Comparison of ENCODE assay signal across 18 cellular contexts in genomic region chr9:5112109-5112592, GRCh38.
DNase-seq lines count a peak whose midpoint lies in the region; ATAC-seq and TF ChIP-seq lines count a peak whose summit lies in the region.
"Had no signal": no experiment of that assay in that cellular context is flagged by ENCODE, and none has a peak within 500 bp of the region (broad histone marks: within the 10 kb centered on the region; RNA-seq: fewer than 3 reads in every experiment).

No MANE protein-coding gene starts in this region.

- peaks cover 6% of the 10 kb centered on the region for H3K9me3 ChIP-seq in left ventricle myocardium inferior (replicated peaks)
- H3K9me3 ChIP-seq in lung (ENCODE audit: control insufficient read depth in 2 of 2, insufficient read depth in 1 of 2, low read length in 1 of 2): peaks cover 0 to 26% of the 10 kb centered on the region in 2 donors
- no peaks in the 10 kb centered on the region for H3K9me3 ChIP-seq in upper lobe of right lung

- H3K4me3 ChIP-seq in left ventricle myocardium inferior (no peak overlapping the region), lung (no peak overlapping the region), upper lobe of right lung (no peak overlapping the region)
- H3K4me3 ChIP-seq: GM23338, SK-N-MC had no signal

- H3K4me1 ChIP-seq in left ventricle myocardium inferior (no peaks in the 10 kb centered on the region), lung (ENCODE audit: control insufficient read depth in 2 of 2, insufficient read depth in 2 of 2, low read length in 2 of 2) (no peaks in the 10 kb centered on the region), upper lobe of right lung (no peaks in the 10 kb centered on the region)

- ATAC-seq in left ventricle myocardium superior: peak; percentile 14
- peak; percentile 34 for ATAC-seq in lung (ENCODE audit: insufficient read depth, low FRiP score)
- peak; percentile 23 for ATAC-seq in upper lobe of right lung
- ATAC-seq: GM23338, HCT116 had no signal

- H3K27me3 ChIP-seq in left ventricle myocardium inferior (ENCODE audit: low read depth) (no peaks in the 10 kb centered on the region), lung (ENCODE audit: control insufficient read depth, insufficient read depth) (no peaks in the 10 kb centered on the region), upper lobe of right lung (no peaks in the 10 kb centered on the region)

- DNase-seq in left ventricle myocardium superior (no peak), left ventricle myocardium inferior (no peak), GM13977 (ENCODE audit: low spot score) (peak; percentile 16), lung (ENCODE audit: low spot score) (no peak), upper lobe of right lung (peak; percentile 53), NCI-H1930 (lab: John Stamatoyannopoulos, UW) (no peak), NCI-H187 treated with DMSO at 0.1 percent for 48 hours (lab: John Stamatoyannopoulos, UW) (no peak)
- DNase-seq: C1 segment of cervical spinal cord, DMS79, NCI-H1105, NCI-H1694, NCI-H2107, NCI-H510A, NCI-H748 treated with DMSO at 0.1 percent for 48 hours, SHP77 had no signal

- TF ChIP-seq CTCF in left ventricle myocardium inferior (IDR thresholded peaks at IDR 0.05; ENCODE audit: borderline replicate concordance) (no peak), GM13977 (IDR thresholded peaks at IDR 0.05; ENCODE audit: extremely low read depth, insufficient read depth, missing control alignments) (no peak), lung (IDR thresholded peaks at IDR 0.05; ENCODE audit: control extremely low read depth, extremely low read depth) (no peak), upper lobe of right lung (IDR thresholded peaks at IDR 0.05) (no peak)

- WGBS in lung, 2 donors: 98% methylated on average over 30 of the region's 30 CpGs

- in situ Hi-C loops in GM13977 (cut with MboI; ENCODE audit: low pct_unique_long_range_greater_than_20kb, low sequenced_read_pairs, unreplicated experiment): no loop called here

- H3K36me3 ChIP-seq in left ventricle myocardium inferior (peaks cover 24% of the 10 kb centered on the region), lung (ENCODE audit: control insufficient read depth in 2 of 2, insufficient read depth in 2 of 2, low read length in 2 of 2) (peaks cover 19 to 32% of the 10 kb centered on the region in 2 donors), upper lobe of right lung (peaks cover 12% of the 10 kb centered on the region)

- no peak overlapping the region for H3K27ac ChIP-seq in left ventricle myocardium inferior (replicated peaks)
- H3K27ac ChIP-seq in lung (ENCODE audit: low read depth in 1 of 2, low read length in 1 of 2): no peak overlapping the region
- no peak overlapping the region for H3K27ac ChIP-seq in upper lobe of right lung
- H3K27ac ChIP-seq: SK-N-MC had no signal

- intact Hi-C loops in left ventricle myocardium superior (cut with micrococcal nuclease) (no loop called here), left ventricle myocardium inferior (cut with micrococcal nuclease) (no loop called here), upper lobe of right lung (cut with DNase I) (no loop called here)

Comparison
In these comparisons a context has a peak if more than half of its experiments do, and no peak if none do; other contexts are left out.
1. DNase-seq: peak in GM13977 (single experiment) and upper lobe of right lung (single experiment); none in left ventricle myocardium superior (single experiment), left ventricle myocardium inferior (single experiment), lung (single experiment), NCI-H1930 (0 of 2) and NCI-H187 treated with DMSO at 0.1 percent for 48 hours (single experiment).
2. Peak in every context shown above with its lines, with median percentiles within 50 percentile points of each other: ATAC-seq.